Comparison of ENCODE assay signal across 19 cellular contexts in the genomic region with DNA sequence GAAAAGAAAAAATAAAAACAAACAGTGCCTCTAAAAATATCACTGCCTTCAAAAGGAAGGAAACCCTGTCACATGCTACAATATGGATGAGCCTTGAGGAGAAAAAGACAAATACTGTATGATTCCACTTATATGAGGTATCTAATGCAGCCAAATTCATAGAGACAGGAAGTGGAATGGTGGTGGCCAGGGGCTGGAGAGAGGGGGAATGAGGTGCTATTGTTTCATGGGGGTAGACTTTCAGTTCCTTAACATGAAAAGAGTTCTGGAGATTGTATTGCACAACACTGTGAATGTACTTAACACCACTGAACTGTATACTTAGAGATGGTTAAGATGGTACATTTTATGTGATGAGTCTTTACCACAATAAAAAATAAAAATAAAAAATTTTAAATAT. TPM values are rescaled to one million over a fixed set of nuclear protein-coding genes. Genes with fewer than 3 reads are reported as not detected.
A peak's percentile ranks its signal among the peaks of the same experiment; 100 is the strongest.
DNase-seq lines count a peak whose midpoint lies in the region; ATAC-seq, FAIRE-seq and TF ChIP-seq lines count a peak whose summit lies in the region.
"Had no signal": no experiment of that assay in that cellular context is flagged by ENCODE, and none has a peak within 500 bp of the region (broad histone marks: within the 10 kb centered on the region; RNA-seq: fewer than 3 reads in every experiment).

No MANE protein-coding gene starts in this region.

- H3K36me3 ChIP-seq in lower lobe of right lung, result no peaks in the 10 kb centered on the region
- H3K36me3 ChIP-seq: suprapubic skin had no signal

- no peak for FAIRE-seq in GM12891 (lab: Jason Lieb, UNC)

- no peaks in the 10 kb centered on the region for H3K9me3 ChIP-seq in lower lobe of right lung
- H3K9me3 ChIP-seq: suprapubic skin had no signal

- no peak overlapping the region for H3K27ac ChIP-seq in lower lobe of right lung
- H3K27ac ChIP-seq: parathyroid adenoma, suprapubic skin had no signal

- no peak for TF ChIP-seq CTCF in lower lobe of right lung (IDR thresholded peaks at IDR 0.05)

- intact Hi-C loops in lower lobe of right lung (cut with DNase I), result loop anchor here (10.0 kb wide), 1 partner anchor 46 kb away; a partner anchor contains a TSS

- ATAC-seq in left lobe of liver, result no peak
- ATAC-seq in lower lobe of right lung, result no peak
- no peak for ATAC-seq in GM21529 (IDR thresholded peaks at IDR 0.05; ENCODE audit: unreplicated experiment)
- ATAC-seq in GM19452 (IDR thresholded peaks at IDR 0.05; ENCODE audit: unreplicated experiment), result no peak

- no peak for DNase-seq in GM12891 (ENCODE audit: insufficient read length, low spot score)
- peak; percentile 42 for DNase-seq in OCI-M1 (lab: John Stamatoyannopoulos, UW)
- peak; percentile 1 for DNase-seq in left lobe of liver (ENCODE audit: low spot score)
- no peak for DNase-seq in lower lobe of right lung
- DNase-seq: activated gamma-delta T cell treated with Interleukin-2 at 50 U/mL for 16 hours; hypothalamus; KG1; NCI-H146; NCI-H226; NK-92 treated with Interleukin-12 subunit alpha and Interleukin-12 subunit beta, amount 100 ng/mL, for 24 hours; SHP77 treated with DMSO at 0.1 percent for 48 hours; stimulated activated CD4-positive, alpha-beta T cell treated with anti-CD3 and anti-CD28 coated beads, Interleukin-4, amount 100 ng/mL, for 1 hour; T1000 had no signal

- no peak overlapping the region for H3K4me3 ChIP-seq in lower lobe of right lung
- H3K4me3 ChIP-seq: suprapubic skin had no signal

- no peak for TF ChIP-seq POLR2A in GM12891 (IDR thresholded peaks at IDR 0.05; ENCODE audit: low read depth, low read length)

- H3K4me1 ChIP-seq in lower lobe of right lung, result peaks cover 20% of the 10 kb centered on the region
- H3K4me1 ChIP-seq: parathyroid adenoma had no signal

- no peaks in the 10 kb centered on the region for H3K27me3 ChIP-seq in lower lobe of right lung (ENCODE audit: low read depth)
- H3K27me3 ChIP-seq: suprapubic skin had no signal

TF ChIP-seq in GM12891, 5 proteins besides CTCF, POLR2A, EP300 and RAD21:
- no peak for TF ChIP-seq POU2F2 (IDR thresholded peaks at IDR 0.05; ENCODE audit: low read depth, low read length)
- TF ChIP-seq SPI1 (IDR thresholded peaks at IDR 0.05; ENCODE audit: low read depth, low read length), result peak; percentile 83

RNA-seq across cellular contexts. Expression of a gene that starts 17.2 kb away (rescaled TPM):
- 21.7 TPM for polyA plus RNA-seq in GM12891 (2012; ENCODE audit: low read depth, missing spikeins)
- total RNA-seq in left lobe of liver (13.9 TPM), lower lobe of right lung (1,109 TPM)

RNA-seq across cellular contexts. Expression of a gene that starts 22.2 kb away (rescaled TPM):
- 0.47 TPM for polyA plus RNA-seq in GM12891 (2012; ENCODE audit: low read depth, missing spikeins)
- total RNA-seq in left lobe of liver (not detected), lower lobe of right lung (not detected)
- total RNA-seq: cerebellum, mucosa of gallbladder, suprapubic skin had no signal

RNA-seq across cellular contexts. Expression of a gene that starts 27.0 kb away (rescaled TPM):
- 38.4 TPM for polyA plus RNA-seq in GM12891 (2012; ENCODE audit: low read depth, missing spikeins)
- total RNA-seq in left lobe of liver (7.1 TPM), lower lobe of right lung (600 TPM)

RNA-seq across cellular contexts. Expression of a gene that starts 30.5 kb away (rescaled TPM):
- polyA plus RNA-seq in GM12891 (2012; ENCODE audit: low read depth, missing spikeins), result 0.28 TPM
- not detected for total RNA-seq in left lobe of liver
- 4.5 TPM for total RNA-seq in lower lobe of right lung
- total RNA-seq: cerebellum, mucosa of gallbladder had no signal

RNA-seq across cellular contexts. Expression of a gene that starts 47.1 kb away (rescaled TPM):
- polyA plus RNA-seq in GM12891 (2012; ENCODE audit: low read depth, missing spikeins), result 0.87 TPM
- total RNA-seq in left lobe of liver (0.55 TPM), lower lobe of right lung (3.8 TPM)
- total RNA-seq: cerebellum had no signal

Comparison
In these comparisons a context has a peak if more than half of its experiments do, and no peak if none do; other contexts are left out.
1. DNase-seq: peak in OCI-M1 (single experiment) and left lobe of liver (single experiment); none in GM12891 (single experiment) and lower lobe of right lung (single experiment).
2. RNA of a gene that starts 17.2 kb away (total RNA-seq): 1,109 TPM in lower lobe of right lung (single experiment); 13.9 TPM in left lobe of liver (single experiment); every median in the first group is over 10 times any median in the second.
3. RNA of a gene that starts 27.0 kb away (total RNA-seq): 600 TPM in lower lobe of right lung (single experiment); 7.1 TPM in left lobe of liver (single experiment); every median in the first group is over 10 times any median in the second.